8 cellular contexts compared by ENCODE assay signal in the genomic region with DNA sequence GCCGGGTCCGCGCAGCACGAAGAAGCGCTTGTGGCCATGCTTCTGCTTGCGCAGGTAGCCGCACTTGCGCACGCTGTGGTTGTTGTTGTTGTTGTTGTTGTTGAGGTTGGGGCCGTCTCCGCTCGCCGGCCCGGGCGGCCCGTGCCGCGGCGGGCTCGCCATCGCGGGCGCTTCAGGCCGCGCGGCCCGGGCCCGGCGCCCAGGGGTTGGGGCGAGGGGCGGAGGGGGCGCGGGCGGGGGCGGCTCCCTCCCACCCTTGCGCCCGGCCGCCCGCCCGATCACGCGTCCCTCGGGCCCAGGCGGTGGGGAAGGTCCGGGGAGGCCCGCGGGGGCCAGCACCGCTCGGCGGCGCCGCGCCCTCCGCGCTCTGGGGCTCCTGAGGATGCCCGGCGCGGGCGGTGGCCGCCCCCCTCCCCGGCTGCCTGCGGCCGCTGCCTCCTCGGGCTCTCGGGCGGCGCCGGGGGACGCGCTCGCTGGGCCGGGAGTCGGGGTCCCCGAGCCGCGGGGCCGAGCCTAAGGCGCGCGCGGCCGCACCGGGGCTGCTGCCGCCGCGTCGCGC.
A peak's percentile ranks its signal among the peaks of the same experiment; 100 is the strongest.
DNase-seq lines count a peak whose midpoint lies in the region; ATAC-seq and TF ChIP-seq lines count a peak whose summit lies in the region.

No MANE protein-coding gene starts in this region.

- ATAC-seq in HG02623 (IDR thresholded peaks at IDR 0.05; ENCODE audit: unreplicated experiment): peak; percentile 4

- DNase-seq in NCI-H82 (lab: John Stamatoyannopoulos, UW) (peak; percentile 57), NCI-H82 treated with DMSO at 0.1 percent for 48 hours (lab: John Stamatoyannopoulos, UW; ENCODE audit: unreplicated experiment) (no peak), T-helper 22 cell (ENCODE audit: low read depth) (peak; percentile 44), foreskin fibroblast (no peak), skeletal muscle cell (ENCODE audit: low read depth) (no peak), RKO (ENCODE audit: low spot score) (no peak), SKM-1 treated with dmso at 0.1 percent for 144 hours (lab: John Stamatoyannopoulos, UW; ENCODE audit: unreplicated experiment) (no peak)

- H3K4me3 ChIP-seq in foreskin fibroblast (ENCODE audit: low read depth in 1 of 2, low read length in 2 of 2): peak overlapping the region; percentile 56 to 72
- H3K4me3 ChIP-seq in skeletal muscle cell (ENCODE audit: low read depth, low read length): peak overlapping the region; percentile 79

- no peak for TF ChIP-seq CTCF in foreskin fibroblast (IDR thresholded peaks at IDR 0.05; ENCODE audit: low read depth, low read length)

Comparison
In these comparisons a context has a peak if more than half of its experiments do, and no peak if none do; other contexts are left out.
1. DNase-seq: peak in NCI-H82 (single experiment) and T-helper 22 cell (single experiment); none in NCI-H82 treated with DMSO at 0.1 percent for 48 hours (single experiment), foreskin fibroblast (0 of 2), skeletal muscle cell (single experiment), RKO (single experiment) and SKM-1 treated with dmso at 0.1 percent for 144 hours (single experiment).